ENCODE assay signal across 8 cellular contexts in genomic region chr9:129139233-129139992, GRCh38. TPM values are rescaled to one million over a fixed set of nuclear protein-coding genes. Genes with fewer than 3 reads are reported as not detected.
DNase-seq lines count a peak whose midpoint lies in the region; FAIRE-seq and TF ChIP-seq lines count a peak whose summit lies in the region.

No MANE protein-coding gene starts in this region.

- H3K27me3 ChIP-seq in adrenal gland (no peaks in the 10 kb centered on the region), left ventricle myocardium inferior (ENCODE audit: low read depth) (no peaks in the 10 kb centered on the region)

- H3K9me3 Mint-ChIP-seq in progenitor cell of endocrine pancreas (ENCODE audit: low read depth): no peaks in the 10 kb centered on the region

- no peaks in the 10 kb centered on the region for H3K9me3 ChIP-seq in adrenal gland (replicated peaks in 1 of 3)
- H3K9me3 ChIP-seq in left ventricle myocardium inferior (replicated peaks): no peaks in the 10 kb centered on the region

- no peaks in the 10 kb centered on the region for H3K27me3 Mint-ChIP-seq in progenitor cell of endocrine pancreas

- no peak for TF ChIP-seq POLR2A in H54 (IDR thresholded peaks at IDR 0.05; ENCODE audit: low read depth, low read length)
- TF ChIP-seq POLR2A in adrenal gland (IDR thresholded peaks at IDR 0.05): no peak

- H3K36me3 ChIP-seq in adrenal gland (replicated peaks in 1 of 2) (peaks cover 0 to 47% of the 10 kb centered on the region in 2 donors), left ventricle myocardium inferior (peaks cover 47% of the 10 kb centered on the region)

- peaks cover 54 to 72% of the 10 kb centered on the region in 2 donors for H3K4me1 ChIP-seq in adrenal gland (replicated peaks in 1 of 2)
- peaks cover 72% of the 10 kb centered on the region for H3K4me1 ChIP-seq in left ventricle myocardium inferior

- intact Hi-C loops in adrenal gland (cut with DNase I): loop anchor here (5.0 to 10.0 kb wide), 3 partner anchors 33 to 595 kb away; no protein-coding TSS in a partner anchor
- intact Hi-C loops in left ventricle myocardium inferior (cut with micrococcal nuclease): loop anchor here (5.0 to 10.0 kb wide), 2 partner anchors 473 to 645 kb away; no protein-coding TSS in a partner anchor

- peak; percentile 75 for DNase-seq in COLO668 (lab: John Stamatoyannopoulos, UW; ENCODE audit: unreplicated experiment)
- peak; percentile 82 for DNase-seq in H54 (ENCODE audit: insufficient read length, low spot score)
- DNase-seq in NCI-H1436 (lab: John Stamatoyannopoulos, UW): peak; percentile 84
- DNase-seq in SW480 (ENCODE audit: low spot score): peak; percentile 92
- DNase-seq in adrenal gland: peak; percentile 84 to 94 (median 89)
- peak; percentile 69 for DNase-seq in left ventricle myocardium inferior
- DNase-seq in progenitor cell of endocrine pancreas (ENCODE audit: low spot score, unreplicated experiment): peak; percentile 62
- DNase-seq in ureter (ENCODE audit: low spot score): peak; percentile 92

- H3K27ac ChIP-seq in adrenal gland (peak overlapping the region; percentile 98 to 100 (median 100)), left ventricle myocardium inferior (replicated peaks) (peak overlapping the region; percentile 100)

- peak; percentile 48 for FAIRE-seq in H54 (lab: Jason Lieb, UNC)

- H3K4me1 Mint-ChIP-seq in progenitor cell of endocrine pancreas (ENCODE audit: low read depth): peaks cover 37% of the 10 kb centered on the region

- WGBS in adrenal gland, 4 donors: 4 to 7% (median 5%) methylated on average over 10 to 13 of the region's 13 CpGs

- peak overlapping the region; percentile 72 for H3K4me3 Mint-ChIP-seq in progenitor cell of endocrine pancreas (ENCODE audit: low read depth)

- peak overlapping the region in 3 of 4 donors; percentile 12 to 50 (median 30) for H3K4me3 ChIP-seq in adrenal gland
- peak overlapping the region; percentile 71 for H3K4me3 ChIP-seq in left ventricle myocardium inferior

- peaks cover 11% of the 10 kb centered on the region for H3K36me3 Mint-ChIP-seq in progenitor cell of endocrine pancreas (ENCODE audit: insufficient read depth)

- H3K27ac Mint-ChIP-seq in progenitor cell of endocrine pancreas: peak overlapping the region; percentile 99

- TF ChIP-seq CTCF in adrenal gland (IDR thresholded peaks at IDR 0.05): peak; percentile 94 to 99 (median 96)
- TF ChIP-seq CTCF in left ventricle myocardium inferior (IDR thresholded peaks at IDR 0.05; ENCODE audit: borderline replicate concordance): peak; percentile 97
- TF ChIP-seq CTCF in progenitor cell of endocrine pancreas (IDR thresholded peaks at IDR 0.05; ENCODE audit: unreplicated experiment): peak; percentile 87

RNA-seq across cellular contexts. Expression of gene PTPA, which starts 28.2 kb away (rescaled TPM):
- total RNA-seq in adrenal gland (100 to 1,000 TPM in 7 of 8 donors, 10 to 100 TPM in 1; 71.3 to 248 (median 142) TPM), left ventricle myocardium inferior (162 TPM), progenitor cell of endocrine pancreas (135 and 145 TPM in 2 replicates), ureter (143 TPM)
- polyA plus RNA-seq in adrenal gland: 100 to 1,000 TPM in 2 of 3 donors, 10 to 100 TPM in 1; 96.4 to 159 (median 103) TPM

RNA-seq across cellular contexts. Expression of gene CRAT, which starts 28.8 kb away (rescaled TPM):
- 100 to 1,000 TPM in 4 of 8 donors, 10 to 100 TPM in 4; 73.8 to 144 (median 103) TPM for total RNA-seq in adrenal gland
- 10 to 100 TPM; 31.1 to 52.0 (median 31.8) TPM for polyA plus RNA-seq in adrenal gland
- total RNA-seq in left ventricle myocardium inferior: 85.3 TPM
- total RNA-seq in progenitor cell of endocrine pancreas: 19.0 and 20.5 TPM in 2 replicates
- total RNA-seq in ureter: 42.1 TPM

RNA-seq across cellular contexts. Expression of gene IER5L, which starts 38.6 kb away (rescaled TPM):
- total RNA-seq in adrenal gland (10 to 100 TPM; 10.9 to 47.6 (median 18.6) TPM), left ventricle myocardium inferior (3.8 TPM), progenitor cell of endocrine pancreas (21.8 and 22.6 TPM in 2 replicates), ureter (16.0 TPM)
- 100 to 1,000 TPM in 1 of 3 donors, 10 to 100 TPM in 1, under 1 TPM in 1; 0.46 to 168 (median 64.5) TPM for polyA plus RNA-seq in adrenal gland

RNA-seq across cellular contexts. Expression of gene DOLPP1, which starts 58.5 kb away (rescaled TPM):
- total RNA-seq in adrenal gland: 10 to 100 TPM in 7 of 8 donors, 1 to 10 TPM in 1; 9.5 to 31.8 (median 19.2) TPM
- polyA plus RNA-seq in adrenal gland: 10 to 100 TPM in 1 of 3 donors, 1 to 10 TPM in 2; 4.4 to 29.9 (median 7.3) TPM
- total RNA-seq in left ventricle myocardium inferior: 9.4 TPM
- total RNA-seq in progenitor cell of endocrine pancreas: 29.1 and 29.3 TPM in 2 replicates
- total RNA-seq in ureter: 18.2 TPM

Comparison
In these comparisons a context has a peak if more than half of its experiments do, and no peak if none do; other contexts are left out.
1. Peak in every context shown above with its lines: DNase-seq, H3K4me3 ChIP-seq and H3K27ac ChIP-seq.